Comparison of ENCODE assay signal across 8 cellular contexts in the genomic region with DNA sequence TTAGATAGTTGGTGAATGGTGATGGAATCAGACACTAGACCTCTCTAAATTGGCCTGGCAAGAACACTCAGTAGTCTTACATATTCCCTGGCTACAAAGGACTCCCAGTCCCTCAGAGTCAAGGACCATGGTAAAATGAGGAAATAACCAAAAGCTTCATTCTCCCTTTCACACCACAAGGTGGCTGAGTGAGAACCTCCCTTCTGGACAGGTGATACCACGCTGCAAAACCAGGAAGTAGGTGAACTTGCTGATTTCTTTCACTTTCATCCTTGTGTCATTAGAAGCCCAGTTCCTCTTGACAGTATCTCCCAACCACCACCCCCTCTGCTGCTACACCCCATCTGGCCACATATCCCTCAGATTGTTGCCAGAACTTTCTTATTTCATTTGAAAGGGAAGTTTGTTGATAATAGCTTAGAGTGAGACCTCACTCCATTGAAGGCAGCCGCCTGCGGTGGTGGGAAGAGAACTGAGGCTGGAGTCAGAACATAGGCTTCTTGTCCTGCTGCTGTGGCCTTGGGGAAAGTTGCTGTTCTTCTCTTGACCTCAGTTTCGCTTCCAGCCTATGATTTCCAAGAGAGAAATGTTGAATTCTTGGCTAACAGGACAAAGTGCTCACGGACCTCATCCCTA.
DNase-seq lines count a peak whose midpoint lies in the region; ATAC-seq and TF ChIP-seq lines count a peak whose summit lies in the region.

No MANE protein-coding gene starts in this region.

- peaks cover 2% of the 10 kb centered on the region for H3K36me3 Mint-ChIP-seq in central memory CD8-positive, alpha-beta T cell (ENCODE audit: insufficient read depth)
- H3K36me3 Mint-ChIP-seq in mesothelial cell of epicardium, result no peaks in the 10 kb centered on the region

- intact Hi-C loops in left ventricle myocardium superior (cut with micrococcal nuclease), result no loop called here

- peak; percentile 1 for DNase-seq in NCI-H2107 treated with DMSO at 0.1 percent for 48 hours (lab: John Stamatoyannopoulos, UW; ENCODE audit: unreplicated experiment)
- DNase-seq in NCI-H2107 (lab: John Stamatoyannopoulos, UW), result no peak
- no peak for DNase-seq in central memory CD8-positive, alpha-beta T cell (ENCODE audit: low spot score in 2 of 2)
- DNase-seq in mesothelial cell of epicardium (ENCODE audit: low spot score in 2 of 2, unreplicated experiment in 2 of 2), result no peak
- no peak for DNase-seq in H4 (ENCODE audit: low spot score)
- no peak for DNase-seq in left ventricle myocardium superior

- peaks cover 8% of the 10 kb centered on the region for H3K27me3 Mint-ChIP-seq in central memory CD8-positive, alpha-beta T cell
- H3K27me3 Mint-ChIP-seq in mesothelial cell of epicardium (ENCODE audit: low read depth), result peaks cover 34% of the 10 kb centered on the region

- ATAC-seq in GM21515 (IDR thresholded peaks at IDR 0.05; ENCODE audit: unreplicated experiment) (peak; percentile 67), HG03571 (IDR thresholded peaks at IDR 0.05; ENCODE audit: unreplicated experiment) (peak; percentile 70), left ventricle myocardium superior (no peak)
- peak; percentile 49 for ATAC-seq in central memory CD8-positive, alpha-beta T cell (replicated peaks; ENCODE audit: extremely low read depth, poor library complexity, severe bottlenecking)

- no peak overlapping the region for H3K27ac Mint-ChIP-seq in central memory CD8-positive, alpha-beta T cell (ENCODE audit: low read depth)
- H3K27ac Mint-ChIP-seq in mesothelial cell of epicardium, result no peak overlapping the region

- TF ChIP-seq CTCF in mesothelial cell of epicardium (IDR thresholded peaks at IDR 0.05; ENCODE audit: unreplicated experiment), result no peak

- peaks cover 4% of the 10 kb centered on the region for H3K9me3 Mint-ChIP-seq in central memory CD8-positive, alpha-beta T cell
- peaks cover 4% of the 10 kb centered on the region for H3K9me3 Mint-ChIP-seq in mesothelial cell of epicardium

- H3K4me3 Mint-ChIP-seq in central memory CD8-positive, alpha-beta T cell, result no peak overlapping the region
- no peak overlapping the region for H3K4me3 Mint-ChIP-seq in mesothelial cell of epicardium

- H3K4me1 Mint-ChIP-seq in central memory CD8-positive, alpha-beta T cell, result peaks cover 34% of the 10 kb centered on the region
- H3K4me1 Mint-ChIP-seq in mesothelial cell of epicardium, result no peaks in the 10 kb centered on the region
